19 cellular contexts compared by ENCODE assay signal in the genomic region with DNA sequence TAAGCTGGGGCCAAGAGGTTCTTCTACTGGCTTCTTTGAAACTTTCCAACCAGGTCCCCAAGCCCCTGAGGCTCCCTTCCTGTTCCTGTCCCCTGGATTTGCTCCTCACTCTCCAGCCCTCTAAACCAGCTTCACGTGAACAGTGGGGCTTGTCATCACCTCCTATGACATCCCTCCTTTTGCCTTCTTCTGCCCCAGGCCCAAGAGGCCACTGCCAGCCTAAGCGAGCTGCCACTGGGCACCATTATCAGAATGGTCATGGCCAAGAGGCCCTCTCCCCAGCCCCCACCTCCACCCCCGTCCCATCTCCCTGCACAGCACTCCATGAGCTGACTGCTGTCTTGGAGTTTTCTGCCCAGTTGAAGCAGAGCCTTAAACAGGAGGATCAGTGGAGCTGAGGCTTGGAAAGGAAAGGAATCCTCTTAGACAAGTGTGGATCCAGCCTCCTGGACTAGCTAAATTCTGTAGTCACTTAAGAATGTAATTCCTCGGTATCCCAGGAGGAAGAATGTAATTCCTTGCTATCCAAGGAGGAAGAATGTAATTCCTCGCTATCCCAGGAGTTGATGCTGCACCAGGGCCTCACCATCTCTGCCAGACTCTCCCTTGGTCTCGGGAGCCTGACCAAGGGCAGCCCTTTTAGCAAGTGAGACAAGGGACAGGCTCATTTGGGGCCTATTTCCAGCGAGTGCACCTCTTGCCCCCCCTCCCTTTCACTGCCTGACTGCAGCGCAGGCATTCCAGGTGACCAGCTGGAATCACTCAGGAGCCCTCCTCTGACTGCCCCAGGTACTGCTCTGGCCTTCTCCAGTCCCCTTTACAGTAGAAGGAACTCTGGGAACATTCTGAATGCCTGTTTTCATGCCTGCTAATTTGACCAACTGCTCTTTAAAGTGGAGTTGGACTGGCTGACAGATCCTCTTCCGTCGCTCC.
A peak's percentile ranks its signal among the peaks of the same experiment; 100 is the strongest.
DNase-seq lines count a peak whose midpoint lies in the region; ATAC-seq and TF ChIP-seq lines count a peak whose summit lies in the region.
"Had no signal": no experiment of that assay in that cellular context is flagged by ENCODE, and none has a peak within 500 bp of the region (broad histone marks: within the 10 kb centered on the region; RNA-seq: fewer than 3 reads in every experiment).

No MANE protein-coding gene starts in this region.

- no TSS peak for BruUV-seq in mammary epithelial cell (replicated peaks; lab: Mats Ljungman, UMichigan)

- peak overlapping the region; percentile 66 for H3K27ac Mint-ChIP-seq in neural progenitor cell
- H3K27ac Mint-ChIP-seq: IgD-negative memory B cell had no signal

- H3K4me1 Mint-ChIP-seq in neural progenitor cell = peaks cover 21% of the 10 kb centered on the region

- WGBS in mammary epithelial cell (ENCODE audit: low coverage, missing lambda C conversion rate) = 67% methylated on average over 6 of the region's 10 CpGs
- 56 to 58% methylated on average over 10 of the region's 10 CpGs for WGBS in heart right ventricle, 2 donors

- H3K36me3 Mint-ChIP-seq in neural progenitor cell = peaks cover 2% of the 10 kb centered on the region

- H3K79me2 ChIP-seq in mammary epithelial cell (ENCODE audit: insufficient read depth, low read length) = no peaks in the 10 kb centered on the region
- H3K79me2 ChIP-seq in neural progenitor cell (ENCODE audit: low read depth) = no peaks in the 10 kb centered on the region

- no peak for TF ChIP-seq CTCF in breast epithelium (IDR thresholded peaks at IDR 0.05)
- no peak for TF ChIP-seq CTCF in mammary epithelial cell (conservative IDR thresholded peaks at IDR 0.05 in 1 of 2, IDR thresholded peaks at IDR 0.05 in 1 of 2; ENCODE audit: extremely low read depth in 1 of 2, insufficient read depth in 1 of 2, low read depth in 1 of 2, low read length in 2 of 2)
- TF ChIP-seq CTCF in heart right ventricle (IDR thresholded peaks at IDR 0.05) = peak in 3 of 9 donors; percentile 11 to 22 (median 18)
- TF ChIP-seq CTCF in neural progenitor cell (IDR thresholded peaks at IDR 0.05) = no peak

- TF ChIP-seq POLR2A in breast epithelium (IDR thresholded peaks at IDR 0.05) = no peak

- intact Hi-C loops in breast epithelium (cut with DNase I; ENCODE audit: low total_unique reads) (loop anchor here (10.0 kb wide), 1 partner anchor 570 kb away; no protein-coding TSS in a partner anchor), mammary epithelial cell (cut with micrococcal nuclease) (no loop called here), heart right ventricle (cut with DNase I) (loop anchor here in 2 of 10 donors (10.0 kb wide), 2 partner anchors 70 kb away; no protein-coding TSS in a partner anchor)

- H3F3A ChIP-seq in neural progenitor cell (ENCODE audit: low read depth) = no peaks in the 10 kb centered on the region

- no peak overlapping the region for H3K4me3 ChIP-seq in breast epithelium
- no peak overlapping the region for H3K4me3 ChIP-seq in mammary epithelial cell (replicated peaks in 1 of 3; ENCODE audit: insufficient read depth in 1 of 3, low read depth in 2 of 3, low read length in 3 of 3)
- no peak overlapping the region for H3K4me3 ChIP-seq in heart right ventricle
- H3K4me3 ChIP-seq in neural progenitor cell = no peak overlapping the region
- H3K4me3 ChIP-seq: ovary had no signal

- H2AFZ ChIP-seq in mammary epithelial cell (ENCODE audit: low read depth, low read length) (no peak overlapping the region), neural progenitor cell (replicated peaks) (no peak overlapping the region)

- ATAC-seq in heart right ventricle = peak in 7 of 8 donors; percentile 3 to 44 (median 35)
- ATAC-seq in HG02798 (IDR thresholded peaks at IDR 0.05; ENCODE audit: poor library complexity, unreplicated experiment) = no peak
- ATAC-seq: left colon had no signal

- no peak overlapping the region for H3K4me3 Mint-ChIP-seq in neural progenitor cell
- H3K4me3 Mint-ChIP-seq: IgD-negative memory B cell had no signal

- no peaks in the 10 kb centered on the region for H3K27me3 ChIP-seq in breast epithelium
- no peaks in the 10 kb centered on the region for H3K27me3 ChIP-seq in mammary epithelial cell (ENCODE audit: insufficient read depth, low read length)
- H3K27me3 ChIP-seq in heart right ventricle = no peaks in the 10 kb centered on the region
- no peaks in the 10 kb centered on the region for H3K27me3 ChIP-seq in neural progenitor cell
- H3K27me3 ChIP-seq: ovary had no signal

- no peaks in the 10 kb centered on the region for H3K4me1 ChIP-seq in breast epithelium
- H3K4me1 ChIP-seq in mammary epithelial cell (ENCODE audit: insufficient read depth, low read length) = no peaks in the 10 kb centered on the region
- peaks cover 18 to 57% (median 39%) of the 10 kb centered on the region in 9 donors for H3K4me1 ChIP-seq in heart right ventricle
- peaks cover 10% of the 10 kb centered on the region for H3K4me1 ChIP-seq in neural progenitor cell

- CTCF ChIA-PET in mammary epithelial cell (lab: Charles Lee; ENCODE audit: low non-redundant PET) = no interaction called here

- H3K27me3 Mint-ChIP-seq in neural progenitor cell (ENCODE audit: insufficient read depth, low read depth) = peaks cover under 1% of the 10 kb centered on the region
- H3K27me3 Mint-ChIP-seq: IgD-negative memory B cell had no signal

- H3K4me2 ChIP-seq in mammary epithelial cell (ENCODE audit: insufficient read depth, low read depth, low read length) (no peak overlapping the region), neural progenitor cell (no peak overlapping the region)

- in situ Hi-C loops in mammary epithelial cell (cut with MboI; ENCODE audit: low sequenced_read_pairs in 2 of 2) = no loop called here

- H4K20me1 ChIP-seq in mammary epithelial cell (ENCODE audit: insufficient read depth, low read length) = no peaks in the 10 kb centered on the region
- H4K20me1 ChIP-seq in neural progenitor cell (ENCODE audit: low read depth) = peaks cover 4% of the 10 kb centered on the region

- no peaks in the 10 kb centered on the region for H3K9me3 ChIP-seq in breast epithelium
- H3K9me3 ChIP-seq in mammary epithelial cell (replicated peaks; ENCODE audit: insufficient read depth, low read length) = no peaks in the 10 kb centered on the region
- no peaks in the 10 kb centered on the region for H3K9me3 ChIP-seq in heart right ventricle
- no peaks in the 10 kb centered on the region for H3K9me3 ChIP-seq in neural progenitor cell (ENCODE audit: low read depth)
- H3K9me3 ChIP-seq: ovary had no signal

- H3K36me3 ChIP-seq in breast epithelium (no peaks in the 10 kb centered on the region), mammary epithelial cell (ENCODE audit: insufficient read depth, low read length) (peaks cover 2% of the 10 kb centered on the region), heart right ventricle (peaks cover 0 to 87% (median 40%) of the 10 kb centered on the region in 9 donors), neural progenitor cell (no peaks in the 10 kb centered on the region)
- H3K36me3 ChIP-seq: ovary had no signal

- H3K27ac ChIP-seq in breast epithelium (peak overlapping the region; percentile 16 to 52), mammary epithelial cell (ENCODE audit: insufficient read depth, low read depth, low read length) (no peak overlapping the region), heart right ventricle (peak overlapping the region; percentile 6 to 80 (median 66)), neural progenitor cell (no peak overlapping the region)
- H3K27ac ChIP-seq: ovary had no signal

- H3K9me3 Mint-ChIP-seq in neural progenitor cell = no peaks in the 10 kb centered on the region
- H3K9me3 Mint-ChIP-seq: IgD-negative memory B cell had no signal

- dilution Hi-C loops in mammary epithelial cell (cut with HindIII; ENCODE audit: low sequenced_read_pairs) = no loop called here

- no peak for DNase-seq in breast epithelium (ENCODE audit: low spot score in 2 of 2)
- DNase-seq in mammary epithelial cell = no peak
- no peak for DNase-seq in heart right ventricle
- no peak for DNase-seq in neural progenitor cell (ENCODE audit: low spot score)
- DNase-seq in HuH-7 (ENCODE audit: low spot score) = no peak
- no peak for DNase-seq in DMS153 treated with DMSO at 0.1 percent for 48 hours (lab: John Stamatoyannopoulos, UW; ENCODE audit: unreplicated experiment)
- no peak for DNase-seq in T-helper 1 cell
- DNase-seq: activated CD4-positive, alpha-beta T cell treated with anti-CD3 and anti-CD28 coated beads, Interleukin-2, amount 50 U/mL, for 1 hour; activated CD8-positive, alpha-beta memory T cell treated with anti-CD3 and anti-CD28 coated beads, Interleukin-2, amount 50 U/mL, for 48 hours; activated gamma-delta T cell treated with Interleukin-2 at 50 U/mL for 16 hours; anterior cingulate cortex; GOT3; left colon; NCI-H2227 treated with DMSO at 0.1 percent for 48 hours; ovary; stimulated activated CD4-positive, alpha-beta T cell treated with anti-CD3 and anti-CD28 coated beads, Interleukin-4, amount 100 ng/mL, for 24 hours; substantia nigra had no signal

- no peak overlapping the region for H3K9ac ChIP-seq in mammary epithelial cell (ENCODE audit: insufficient read depth, low read length)
- no peak overlapping the region for H3K9ac ChIP-seq in neural progenitor cell

Comparison
In these comparisons a context has a peak if more than half of its experiments do, and no peak if none do; other contexts are left out.
1. H3K27ac ChIP-seq: peak in breast epithelium (2 of 2) and heart right ventricle (10 of 10); none in mammary epithelial cell (single experiment) and neural progenitor cell (single experiment).